25 cellular contexts compared by ENCODE assay signal in genomic region chr1:99571092-99571734, GRCh38.
"Had no signal": no experiment of that assay in that cellular context is flagged by ENCODE, and none has a peak within 500 bp of the region (broad histone marks: within the 10 kb centered on the region; RNA-seq: fewer than 3 reads in every experiment).

No MANE protein-coding gene starts in this region.

- H3K27me3 ChIP-seq: esophagus squamous epithelium, heart right ventricle, right atrium auricular region, sigmoid colon, testis, tibial artery had no signal

- DNase-seq: dermis blood vessel endothelial cell; effector memory CD4-positive, alpha-beta T cell; erythroblast; esophagus squamous epithelium; foreskin melanocyte; glutamatergic neuron; heart right ventricle; hippocampal formation; left cardiac atrium; left ventricle myocardium superior; lower lobe of right lung; naive thymus-derived CD8-positive, alpha-beta T cell; nephron progenitor cell; nucleus accumbens; sigmoid colon; stimulated activated CD4-positive, alpha-beta T cell treated with anti-CD3 and anti-CD28 coated beads, Interleukin-2, amount 100 ng/mL, for 24 hours; stimulated activated CD4-positive, alpha-beta T cell treated with anti-CD3 and anti-CD28 coated beads, Interleukin-4, amount 100 ng/mL, for 24 hours; stimulated activated naive CD8-positive, alpha-beta T cell treated with anti-CD3 and anti-CD28 coated beads, Interleukin-15, Interleukin-2, amounts not matched to agents 100 U/mL and 50 U/mL, for 24 hours; substantia nigra; testis; tibial artery had no signal

- H3K27ac ChIP-seq: coronary artery, esophagus squamous epithelium, heart right ventricle, lower lobe of right lung, prostate gland, right atrium auricular region, sigmoid colon, testis, tibial artery had no signal

- H3K9me3 ChIP-seq: esophagus squamous epithelium, heart right ventricle, lower lobe of right lung, prostate gland, right atrium auricular region, testis, tibial artery had no signal

- ATAC-seq: heart right ventricle; left cardiac atrium; left ventricle myocardium superior; lower lobe of right lung; naive thymus-derived CD8-positive, alpha-beta T cell; stimulated activated memory B cell treated with anti-CD40 and anti-IgM and Interleukin-4, amounts not matched to agents 10 μg/mL and 1 μg/mL and 100 μg/mL, for 72 hours; stimulated activated naive CD8-positive, alpha-beta T cell treated with anti-CD3 and anti-CD28 coated beads, Interleukin-15, Interleukin-2, amounts not matched to agents 100 U/mL and 50 U/mL, for 24 hours had no signal

- H3K36me3 ChIP-seq: esophagus squamous epithelium, heart right ventricle, lower lobe of right lung, prostate gland, right atrium auricular region, sigmoid colon, tibial artery had no signal

- H3K4me3 ChIP-seq: coronary artery, esophagus squamous epithelium, heart right ventricle, lower lobe of right lung, prostate gland, right atrium auricular region, sigmoid colon, testis, tibial artery had no signal

- H3K4me1 ChIP-seq: lower lobe of right lung, prostate gland, right atrium auricular region, testis, tibial artery had no signal
